25 cellular contexts compared by ENCODE assay signal in genomic region chr6:116215414-116215813, GRCh38. TPM values are rescaled to one million over a fixed set of nuclear protein-coding genes. Genes with fewer than 3 reads are reported as not detected.
A peak's percentile ranks its signal among the peaks of the same experiment; 100 is the strongest.
DNase-seq lines count a peak whose midpoint lies in the region; ATAC-seq and TF ChIP-seq lines count a peak whose summit lies in the region.
"Had no signal": no experiment of that assay in that cellular context is flagged by ENCODE, and none has a peak within 500 bp of the region (broad histone marks: within the 10 kb centered on the region; RNA-seq: fewer than 3 reads in every experiment).

No MANE protein-coding gene starts in this region.

- DNase-seq in Daoy (ENCODE audit: low read depth) = peak; percentile 5
- DNase-seq in IMR-90 = peak; percentile 11
- no peak for DNase-seq in RWPE2 (ENCODE audit: low spot score)
- DNase-seq in epithelial cell of prostate (ENCODE audit: low read depth, low spot score) = no peak
- DNase-seq in ovary = no peak
- no peak for DNase-seq in upper lobe of left lung
- no peak for DNase-seq in NCI-H526 treated with DMSO at 0.1 percent for 48 hours (lab: John Stamatoyannopoulos, UW)
- no peak for DNase-seq in T-helper 9 cell
- DNase-seq: activated CD4-positive, alpha-beta T cell treated with anti-CD3 and anti-CD28 coated beads, Interleukin-2, amount 50 U/mL, for 4 hours; activated CD8-positive, alpha-beta memory T cell treated with anti-CD3 and anti-CD28 coated beads, Interleukin-2, amount 10 ng/mL, durations not matched to agents 7 days and 5 days; activated gamma-delta T cell treated with Interleukin-2 at 50 U/mL for 16 hours; activated T-cell treated with anti-CD3 and anti-CD28 coated beads, Interleukin-2, amount 50 U/mL, for 4 hours; dorsolateral prefrontal cortex; H7; NCI-H1092 treated with DMSO at 0.1 percent for 48 hours; NCI-H1694 treated with DMSO at 0.1 percent for 48 hours; NCI-H446 treated with DMSO at 0.1 percent for 48 hours; NCI-H82; SK-N-SH; stimulated activated naive CD4-positive, alpha-beta T cell had no signal

- H3K4me1 ChIP-seq in IMR-90 (ENCODE audit: control insufficient read depth, insufficient read depth, low read length) (peaks cover 5% of the 10 kb centered on the region), RWPE2 (ENCODE audit: insufficient read depth, poor library complexity, severe bottlenecking) (peaks cover 28% of the 10 kb centered on the region), ovary (ENCODE audit: insufficient read depth) (no peaks in the 10 kb centered on the region), upper lobe of left lung (peaks cover 0 to 4% (median 0%) of the 10 kb centered on the region in 4 donors)

- no peak overlapping the region for H3K4me2 ChIP-seq in IMR-90 (ENCODE audit: low read depth, low read length)
- H3K4me2 ChIP-seq: SK-N-SH had no signal

- POLR2A ChIA-PET in IMR-90 (lab: Charles Lee; ENCODE audit: unreplicated experiment) = no interaction called here

- no peak overlapping the region for H3K56ac ChIP-seq in IMR-90 (ENCODE audit: extremely low read depth, insufficient read depth, low read length)

- intact Hi-C loops in IMR-90 (cut with micrococcal nuclease) = loop anchor here (5.0 kb wide), 2 partner anchors 37 to 98 kb away; partner anchors contain the start of gene TSPYL4
- intact Hi-C loops in ovary (cut with DNase I) = no loop called here

- TF ChIP-seq CTCF in IMR-90 (conservative IDR thresholded peaks at IDR 0.05; ENCODE audit: low read depth, low read length) (no peak), RWPE2 (IDR thresholded peaks at IDR 0.05; ENCODE audit: poor library complexity, severe bottlenecking) (no peak), ovary (IDR thresholded peaks at IDR 0.05) (no peak), upper lobe of left lung (IDR thresholded peaks at IDR 0.05) (no peak)

- no peak overlapping the region for H3K4me3 ChIP-seq in IMR-90 (ENCODE audit: insufficient read depth, low read depth, low read length)
- no peak overlapping the region for H3K4me3 ChIP-seq in RWPE2 (ENCODE audit: severe bottlenecking)
- no peak overlapping the region for H3K4me3 ChIP-seq in ovary
- H3K4me3 ChIP-seq in upper lobe of left lung = no peak overlapping the region
- H3K4me3 ChIP-seq: GM12878, skin epidermis, suprapubic skin had no signal

- no peak overlapping the region for H3K18ac ChIP-seq in IMR-90 (ENCODE audit: low read depth, low read length)

- no peak overlapping the region for H2BK120ac ChIP-seq in IMR-90 (ENCODE audit: low read depth, low read length)

- no peak overlapping the region for H2BK20ac ChIP-seq in IMR-90 (ENCODE audit: low read depth, low read length)

- no TSS peak for BruUV-seq in IMR-90 (replicated peaks; lab: Mats Ljungman, UMichigan)

- no peaks in the 10 kb centered on the region for H3K27me3 ChIP-seq in IMR-90 (ENCODE audit: control insufficient read depth, insufficient read depth, low read length)
- H3K27me3 ChIP-seq in RWPE2 (ENCODE audit: insufficient read depth, poor library complexity, severe bottlenecking) = no peaks in the 10 kb centered on the region
- no peaks in the 10 kb centered on the region for H3K27me3 ChIP-seq in ovary
- no peaks in the 10 kb centered on the region for H3K27me3 ChIP-seq in upper lobe of left lung
- H3K27me3 ChIP-seq: dorsolateral prefrontal cortex, suprapubic skin had no signal

- TF ChIP-seq POLR2A in IMR-90 (IDR thresholded peaks at IDR 0.05; ENCODE audit: low read depth, low read length) (no peak), ovary (IDR thresholded peaks at IDR 0.05) (no peak), upper lobe of left lung (IDR thresholded peaks at IDR 0.05) (no peak)

- H3K27ac ChIP-seq in IMR-90 (ENCODE audit: insufficient read depth, low read length) (no peak overlapping the region), RWPE2 (ENCODE audit: poor library complexity, severe bottlenecking) (peak overlapping the region; percentile 19), epithelial cell of prostate (peak overlapping the region; percentile 53), ovary (no peak overlapping the region), upper lobe of left lung (no peak overlapping the region)
- H3K27ac ChIP-seq: skin epidermis, suprapubic skin had no signal

- no peak overlapping the region for H2AK9ac ChIP-seq in IMR-90 (replicated peaks; ENCODE audit: low read depth, low read length, poor library complexity)

- no peak overlapping the region for H2BK15ac ChIP-seq in IMR-90 (ENCODE audit: low read depth, low read length)

- H3K14ac ChIP-seq in IMR-90 (replicated peaks; ENCODE audit: low read depth, low read length) = no peak overlapping the region; the same call in 1 of the 2 replicates

- TF ChIP-seq RAD21 in IMR-90 (IDR thresholded peaks at IDR 0.05; ENCODE audit: low read length) = no peak

- no peak overlapping the region for H2AK5ac ChIP-seq in IMR-90 (ENCODE audit: low read depth, low read length)

- no peak for TF ChIP-seq EP300 in ovary (IDR thresholded peaks at IDR 0.05)
- TF ChIP-seq EP300 in upper lobe of left lung (IDR thresholded peaks at IDR 0.05) = no peak

- H3K4ac ChIP-seq in IMR-90 (ENCODE audit: low read depth, low read length) = no peak overlapping the region

- dilution Hi-C loops in IMR-90 (cut with HindIII; ENCODE audit: low sequenced_read_pairs, unreplicated experiment) = no loop called here

- H4K91ac ChIP-seq in IMR-90 (ENCODE audit: insufficient read depth, low read depth, low read length) = no peak overlapping the region

- no peak overlapping the region for H3K23ac ChIP-seq in IMR-90 (ENCODE audit: low read depth, low read length)

- H4K8ac ChIP-seq in IMR-90 (ENCODE audit: low read depth in 2 of 2, low read length in 2 of 2) = no peak overlapping the region

- no peaks in the 10 kb centered on the region for H3K36me3 ChIP-seq in IMR-90 (ENCODE audit: control insufficient read depth, insufficient read depth, low read length)
- no peaks in the 10 kb centered on the region for H3K36me3 ChIP-seq in RWPE2 (ENCODE audit: low read depth)
- no peaks in the 10 kb centered on the region for H3K36me3 ChIP-seq in ovary
- no peaks in the 10 kb centered on the region for H3K36me3 ChIP-seq in upper lobe of left lung
- H3K36me3 ChIP-seq: suprapubic skin had no signal

- no peak overlapping the region for H2AFZ ChIP-seq in IMR-90 (replicated peaks; ENCODE audit: low read length, poor library complexity)

- in situ Hi-C loops in IMR-90 (cut with MboI; ENCODE audit: low sequenced_read_pairs) = no loop called here

- H3K9me3 ChIP-seq in IMR-90 (ENCODE audit: control insufficient read depth, insufficient read depth, low read length) (no peaks in the 10 kb centered on the region), RWPE2 (ENCODE audit: severe bottlenecking) (no peaks in the 10 kb centered on the region), ovary (no peaks in the 10 kb centered on the region), upper lobe of left lung (no peaks in the 10 kb centered on the region)
- H3K9me3 ChIP-seq: SK-N-SH, suprapubic skin had no signal

- no CpG with 5 or more reads among the region's 5 CpGs for WGBS in IMR-90 (ENCODE audit: extremely low coverage in 2 of 2, insufficient read length in 1 of 2), 2 experiments
- 91 to 94% (median 94%) methylated on average over 5 of the region's 5 CpGs for WGBS in ovary, 3 donors
- 90 to 95% methylated on average over 5 of the region's 5 CpGs for WGBS in upper lobe of left lung, 2 donors

- H3K9me1 ChIP-seq in IMR-90 (ENCODE audit: insufficient read depth, low read length) = peaks cover 3% of the 10 kb centered on the region; the same call in 1 of the 2 replicates

- no peaks in the 10 kb centered on the region for H3K79me1 ChIP-seq in IMR-90 (ENCODE audit: low read depth in 1 of 2, low read length in 2 of 2)

- H4K5ac ChIP-seq in IMR-90 (ENCODE audit: low read depth, low read length) = no peak overlapping the region

- ATAC-seq in IMR-90 (ENCODE audit: low read depth) = no peak
- ATAC-seq in RWPE2 (ENCODE audit: low read depth) = no peak
- ATAC-seq in upper lobe of left lung (ENCODE audit: low FRiP score in 2 of 2) = no peak
- ATAC-seq: activated CD8-positive, alpha-beta memory T cell treated with anti-CD3 and anti-CD28 coated beads, Interleukin-2, amount 10 ng/mL, durations not matched to agents 7 days and 5 days; activated T-cell treated with anti-CD3 and anti-CD28 coated beads, Interleukin-2, amount 50 U/mL, for 4 hours; GM12878; left lobe of liver; Right ventricle myocardium inferior had no signal

- no peak overlapping the region for H3K9ac ChIP-seq in IMR-90 (ENCODE audit: low read depth, low read length)
- H3K9ac ChIP-seq: SK-N-SH had no signal

- CTCF ChIA-PET in IMR-90 (lab: Yijun Ruan, JAX) = interaction anchor here (0.6 to 1.2 kb wide), 3 partner anchors 21 to 100 kb away, joined by 3 to 6 read pairs (median 3); no protein-coding TSS in a partner anchor

- no peaks in the 10 kb centered on the region for H4K20me1 ChIP-seq in IMR-90 (ENCODE audit: insufficient read depth, low read length)

- no peak overlapping the region for H2BK5ac ChIP-seq in IMR-90 (ENCODE audit: low read depth, low read length, poor library complexity, severe bottlenecking)

TF ChIP-seq in IMR-90, 13 proteins besides CTCF, POLR2A, EP300 and RAD21 (continues in another document):
- no peak for TF ChIP-seq SMC3 (IDR thresholded peaks at IDR 0.05; ENCODE audit: low read depth, low read length)
- TF ChIP-seq CEBPB (IDR thresholded peaks at IDR 0.05; ENCODE audit: low read depth, low read length) = no peak
- no peak for TF ChIP-seq CHD1 (IDR thresholded peaks at IDR 0.05; ENCODE audit: low read depth, low read length)
- TF ChIP-seq RCOR1 (IDR thresholded peaks at IDR 0.05; ENCODE audit: insufficient replicate concordance, low read length) = no peak
- TF ChIP-seq RFX5 (IDR thresholded peaks at IDR 0.05; ENCODE audit: low read depth, low read length) = no peak
- TF ChIP-seq BHLHE40 (IDR thresholded peaks at IDR 0.05; ENCODE audit: low read depth, low read length) = no peak
- TF ChIP-seq USF2 (IDR thresholded peaks at IDR 0.05; ENCODE audit: low read depth, low read length) = no peak
- TF ChIP-seq NFE2L2 (IDR thresholded peaks at IDR 0.05; ENCODE audit: low read depth, low read length) = no peak
- TF ChIP-seq MXI1 (IDR thresholded peaks at IDR 0.05; ENCODE audit: borderline replicate concordance, low read depth, low read length) = no peak

RNA-seq across cellular contexts. Expression of gene TSPYL4, which starts 38.5 kb away (rescaled TPM):
- 7.6 and 11.7 TPM in 2 replicates for total RNA-seq in Daoy (2014; rRNA removed; shearing (Covaris generic))
- total RNA-seq in IMR-90 (2012; rRNA removed) (22.0 and 23.1 TPM in 2 replicates), ovary (10 to 100 TPM; 18.1 to 44.4 (median 31.0) TPM), upper lobe of left lung (10 to 100 TPM in 2 of 6 donors, 1 to 10 TPM in 4; 4.4 to 13.0 (median 9.4) TPM)
- polyA plus RNA-seq in IMR-90 (2012; rRNA removed) (29.0 and 29.9 TPM in 2 replicates), ovary (10 to 100 TPM; 23.0 to 35.3 TPM)
- 11.5 and 20.0 TPM in 2 replicates for polyA plus RNA-seq in IMR-90 (2012; cell fraction: cytosol; rRNA removed)
- 21.8 and 63.1 TPM in 2 replicates for polyA plus RNA-seq in IMR-90 (2012; cell fraction: nucleus; rRNA removed; ENCODE audit: low replicate concordance)

Comparison
In these comparisons a context has a peak if more than half of its experiments do, and no peak if none do; other contexts are left out.
1. DNase-seq: peak in Daoy (single experiment) and IMR-90 (single experiment); none in RWPE2 (single experiment), epithelial cell of prostate (single experiment), ovary (0 of 5), upper lobe of left lung (0 of 2), NCI-H526 treated with DMSO at 0.1 percent for 48 hours (single experiment) and T-helper 9 cell (single experiment).
2. H3K27ac ChIP-seq: peak in RWPE2 (single experiment) and epithelial cell of prostate (single experiment); none in IMR-90 (single experiment), ovary (0 of 2) and upper lobe of left lung (0 of 4).